In genomic region chr1:37184789-37185188, GRCh38 we compare ENCODE assay signal across 11 cellular contexts.
"Had no signal": no experiment of that assay in that cellular context is flagged by ENCODE, and none has a peak within 500 bp of the region (broad histone marks: within the 10 kb centered on the region; RNA-seq: fewer than 3 reads in every experiment).

No MANE protein-coding gene starts in this region.

- H3K27ac ChIP-seq: GM23248 had no signal

- H3K36me3 ChIP-seq: HAP-1 had no signal

- H3K4me1 ChIP-seq: HAP-1 had no signal

- H3K4me2 ChIP-seq: GM23338 had no signal

- ATAC-seq: GM23338, HCT116 had no signal

- H2AFZ ChIP-seq: GM23248, GM23338 had no signal

- H3K9me3 ChIP-seq: HAP-1 had no signal

- DNase-seq: GM23248, GOT3, H7, H9, HCEC 1CT, HFFc6 had no signal

- H3K9ac ChIP-seq: GM23248 had no signal

- FAIRE-seq: H1, H54 had no signal

- H3K4me3 ChIP-seq: GM23248, GM23338, HAP-1 had no signal
